Comparison of ENCODE assay signal across 8 cellular contexts in the genomic region with DNA sequence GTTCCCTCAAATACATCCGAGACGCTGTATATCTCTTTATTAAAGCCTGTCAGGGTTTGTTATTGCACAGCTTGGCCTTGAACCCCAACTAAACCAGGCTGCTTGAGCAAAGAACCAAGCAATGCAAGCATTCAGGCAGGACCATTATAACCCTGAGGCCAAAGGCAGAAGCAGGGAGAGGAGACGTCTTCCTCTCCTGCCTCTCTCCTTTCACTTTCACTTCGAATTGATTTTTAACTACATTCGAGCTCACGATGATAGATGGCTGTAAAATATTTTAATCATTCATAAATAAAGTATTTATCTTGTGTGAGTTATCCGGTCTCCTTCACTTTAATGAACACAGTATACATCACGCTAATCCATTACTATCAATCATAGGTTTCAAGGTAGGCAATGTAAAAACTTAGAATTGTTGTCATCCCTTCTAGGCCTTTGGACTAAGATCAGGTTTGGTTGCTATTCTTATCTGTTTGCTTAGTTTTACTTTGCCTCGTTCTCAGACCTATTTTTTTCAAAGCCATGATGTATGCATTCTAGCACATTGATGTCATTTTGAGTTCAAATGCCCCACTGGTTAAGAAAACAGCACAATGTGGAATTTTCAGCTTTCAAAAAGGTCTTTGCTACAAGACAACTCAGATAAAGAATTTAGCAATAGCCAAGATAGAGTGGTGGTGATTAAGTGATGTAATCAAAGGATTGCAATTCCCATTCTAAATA.
DNase-seq lines count a peak whose midpoint lies in the region; ATAC-seq, FAIRE-seq and TF ChIP-seq lines count a peak whose summit lies in the region.

No MANE protein-coding gene starts in this region.

- H3K27ac ChIP-seq in HepG2 (ENCODE audit: extremely low read length, insufficient read depth, low read length) (no peak overlapping the region), aorta (ENCODE audit: low read depth in 1 of 2, low read length in 2 of 2) (no peak overlapping the region), neural progenitor cell (no peak overlapping the region)

- ATAC-seq in HG02973 (IDR thresholded peaks at IDR 0.05; ENCODE audit: unreplicated experiment), result peak; percentile 46
- no peak for ATAC-seq in HepG2
- ATAC-seq in aorta (ENCODE audit: low FRiP score), result no peak
- no peak for ATAC-seq in esophagus mucosa

- H3F3A ChIP-seq in neural progenitor cell (ENCODE audit: low read depth), result no peaks in the 10 kb centered on the region

- POLR2A ChIA-PET in HepG2 (lab: Yijun Ruan, JAX), result no interaction called here

- H3K36me3 ChIP-seq in GM06990 (ENCODE audit: control insufficient read depth, insufficient read depth, low read length) (no peaks in the 10 kb centered on the region), HepG2 (replicated peaks in 1 of 2; ENCODE audit: control insufficient read depth in 1 of 2, insufficient read depth in 2 of 2, low read length in 2 of 2) (no peaks in the 10 kb centered on the region), aorta (ENCODE audit: control insufficient read depth in 1 of 2, insufficient read depth in 2 of 2, low read length in 1 of 2) (no peaks in the 10 kb centered on the region), neural progenitor cell (no peaks in the 10 kb centered on the region)

- no peaks in the 10 kb centered on the region for H3K27me3 Mint-ChIP-seq in activated T-helper 2 cell treated with anti-CD3 and anti-CD28 coated beads, Interferon-gamma antibody, Interleukin-2, Interleukin-4, amounts not matched to agents 10 μg/mL and 5 μg/mL and 100 μg/mL, durations not matched to agents 14 hours and 24 hours and 36 hours (ENCODE audit: low read depth)
- peaks cover 3% of the 10 kb centered on the region for H3K27me3 Mint-ChIP-seq in neural progenitor cell (ENCODE audit: insufficient read depth, low read depth)

- H3K9ac ChIP-seq in HepG2 (ENCODE audit: insufficient read depth, low read depth, low read length), result no peak overlapping the region
- no peak overlapping the region for H3K9ac ChIP-seq in neural progenitor cell

- no peak for FAIRE-seq in HepG2 (lab: Jason Lieb, UNC)

- CTCF ChIA-PET in HepG2 (lab: Yijun Ruan, JAX; ENCODE audit: low intra/inter-chr PET ratio, low total read pairs), result no interaction called here

- no peaks in the 10 kb centered on the region for H3K79me2 ChIP-seq in HepG2 (ENCODE audit: insufficient read depth, low read length)
- H3K79me2 ChIP-seq in neural progenitor cell (ENCODE audit: low read depth), result no peaks in the 10 kb centered on the region

- H2AFZ ChIP-seq in HepG2 (ENCODE audit: low read length), result peak overlapping the region; percentile 16
- no peak overlapping the region for H2AFZ ChIP-seq in neural progenitor cell (replicated peaks)

- H3K4me3 ChIP-seq in GM06990 (replicated peaks; ENCODE audit: low read depth, low read length) (peak overlapping the region; percentile 59), HepG2 (replicated peaks in 1 of 3; ENCODE audit: insufficient read depth in 1 of 3, low read depth in 2 of 3, low read length in 3 of 3) (peak overlapping the region in 2 of 3 experiments; percentile 12 to 43; a peak in 2 of 6 replicates), aorta (ENCODE audit: low read length in 2 of 2) (peak overlapping the region; percentile 4 to 13), neural progenitor cell (no peak overlapping the region)

- peak overlapping the region; percentile 85 for H3K4me3 Mint-ChIP-seq in activated T-helper 2 cell treated with anti-CD3 and anti-CD28 coated beads, Interferon-gamma antibody, Interleukin-2, Interleukin-4, amounts not matched to agents 10 μg/mL and 5 μg/mL and 100 μg/mL, durations not matched to agents 14 hours and 24 hours and 36 hours (ENCODE audit: low read depth)
- H3K4me3 Mint-ChIP-seq in neural progenitor cell, result no peak overlapping the region

- peaks cover 53% of the 10 kb centered on the region for H3K4me1 Mint-ChIP-seq in activated T-helper 2 cell treated with anti-CD3 and anti-CD28 coated beads, Interferon-gamma antibody, Interleukin-2, Interleukin-4, amounts not matched to agents 10 μg/mL and 5 μg/mL and 100 μg/mL, durations not matched to agents 14 hours and 24 hours and 36 hours (ENCODE audit: low read depth)
- no peaks in the 10 kb centered on the region for H3K4me1 Mint-ChIP-seq in neural progenitor cell

- TF ChIP-seq RAD21 in HepG2 (CRISPR knock-in tag; IDR thresholded peaks at IDR 0.05), result no peak

- WGBS in HepG2 (ENCODE audit: low lambda C conversion rate), result 18% methylated on average over 9 of the region's 9 CpGs
- WGBS in aorta, 2 donors, result 22 to 33% methylated on average over 9 of the region's 9 CpGs

- no peaks in the 10 kb centered on the region for H3K9me3 ChIP-seq in HepG2 (ENCODE audit: low read length)
- no peaks in the 10 kb centered on the region for H3K9me3 ChIP-seq in aorta (ENCODE audit: control insufficient read depth, low read length)
- H3K9me3 ChIP-seq in neural progenitor cell (ENCODE audit: low read depth), result no peaks in the 10 kb centered on the region

- no peaks in the 10 kb centered on the region for H3K27me3 ChIP-seq in GM06990 (replicated peaks; ENCODE audit: control insufficient read depth, insufficient read depth, low read length)
- no peaks in the 10 kb centered on the region for H3K27me3 ChIP-seq in HepG2 (ENCODE audit: control insufficient read depth in 1 of 2, insufficient read depth in 2 of 2, low read length in 2 of 2)
- no peaks in the 10 kb centered on the region for H3K27me3 ChIP-seq in aorta (ENCODE audit: control insufficient read depth in 1 of 2, insufficient read depth in 2 of 2, low read length in 1 of 2)
- no peaks in the 10 kb centered on the region for H3K27me3 ChIP-seq in neural progenitor cell

- no peak for TF ChIP-seq CTCF in GM06990 (IDR thresholded peaks at IDR 0.05; ENCODE audit: insufficient read depth, low read length, poor library complexity, severe bottlenecking)
- no peak for TF ChIP-seq CTCF in HepG2 (CRISPR knock-in tag; IDR thresholded peaks at IDR 0.05)
- TF ChIP-seq CTCF in neural progenitor cell (IDR thresholded peaks at IDR 0.05), result no peak

- DNase-seq in GM06990 (ENCODE audit: extremely low read depth, insufficient read length), result no peak
- peak; percentile 20 for DNase-seq in activated T-helper 2 cell treated with anti-CD3 and anti-CD28 coated beads, Interferon-gamma antibody, Interleukin-2, Interleukin-4, amounts not matched to agents 10 μg/mL and 5 μg/mL and 100 μg/mL, durations not matched to agents 14 hours and 24 hours and 36 hours (ENCODE audit: low spot score)
- DNase-seq in HepG2 (ENCODE audit: low spot score), result no peak
- no peak for DNase-seq in aorta
- DNase-seq in NCI-H345 treated with DMSO at 0.1 percent for 48 hours (lab: John Stamatoyannopoulos, UW; ENCODE audit: unreplicated experiment), result no peak
- no peak for DNase-seq in neural progenitor cell (ENCODE audit: low spot score)

- H4K20me1 ChIP-seq in HepG2 (ENCODE audit: insufficient read depth, low read length) (no peaks in the 10 kb centered on the region), neural progenitor cell (ENCODE audit: low read depth) (no peaks in the 10 kb centered on the region)

- BruUV-seq in HepG2 (replicated peaks; lab: Mats Ljungman, UMichigan), result no TSS peak

- intact Hi-C loops in activated T-helper 2 cell treated with anti-CD3 and anti-CD28 coated beads, Interferon-gamma antibody, Interleukin-2, Interleukin-4, amounts not matched to agents 10 μg/mL and 5 μg/mL and 100 μg/mL, durations not matched to agents 14 hours and 24 hours and 36 hours (cut with micrococcal nuclease), result loop anchor here (5.0 to 10.0 kb wide), 5 partner anchors 102 to 545 kb away; partner anchors contain the start of gene RUNX1
- intact Hi-C loops in HepG2 (cut with micrococcal nuclease; ENCODE audit: unreplicated experiment), result no loop called here
- intact Hi-C loops in aorta (cut with DNase I), result no loop called here

- H3K36me3 Mint-ChIP-seq in activated T-helper 2 cell treated with anti-CD3 and anti-CD28 coated beads, Interferon-gamma antibody, Interleukin-2, Interleukin-4, amounts not matched to agents 10 μg/mL and 5 μg/mL and 100 μg/mL, durations not matched to agents 14 hours and 24 hours and 36 hours (ENCODE audit: low read depth), result peaks cover 3% of the 10 kb centered on the region
- no peaks in the 10 kb centered on the region for H3K36me3 Mint-ChIP-seq in neural progenitor cell

- in situ Hi-C loops in HepG2 (cut with HindIII; ENCODE audit: extremely low pct_ligation_motif_present, low pct_unique_long_range_greater_than_20kb), result no loop called here

- TF ChIP-seq POLR2A in HepG2 (IDR thresholded peaks at IDR 0.05; ENCODE audit: insufficient read depth in 1 of 2, low read depth in 2 of 2, low read length in 2 of 2), result no peak

- peak overlapping the region; percentile 95 for H3K27ac Mint-ChIP-seq in activated T-helper 2 cell treated with anti-CD3 and anti-CD28 coated beads, Interferon-gamma antibody, Interleukin-2, Interleukin-4, amounts not matched to agents 10 μg/mL and 5 μg/mL and 100 μg/mL, durations not matched to agents 14 hours and 24 hours and 36 hours
- no peak overlapping the region for H3K27ac Mint-ChIP-seq in neural progenitor cell

- H3K9me3 Mint-ChIP-seq in activated T-helper 2 cell treated with anti-CD3 and anti-CD28 coated beads, Interferon-gamma antibody, Interleukin-2, Interleukin-4, amounts not matched to agents 10 μg/mL and 5 μg/mL and 100 μg/mL, durations not matched to agents 14 hours and 24 hours and 36 hours, result peaks cover 8% of the 10 kb centered on the region
- H3K9me3 Mint-ChIP-seq in neural progenitor cell, result no peaks in the 10 kb centered on the region

- TF ChIP-seq EP300 in HepG2 (IDR thresholded peaks at IDR 0.05; ENCODE audit: low read depth in 2 of 2, low read length in 2 of 2) (no peak), HepG2 (CRISPR knock-in tag; IDR thresholded peaks at IDR 0.05; ENCODE audit: borderline replicate concordance) (no peak)

- H3K4me2 ChIP-seq in HepG2 (ENCODE audit: low read depth, low read length), result peak overlapping the region; percentile 52
- no peak overlapping the region for H3K4me2 ChIP-seq in neural progenitor cell

- peaks cover 21% of the 10 kb centered on the region for H3K4me1 ChIP-seq in HepG2 (ENCODE audit: insufficient read depth, low read length)
- H3K4me1 ChIP-seq in aorta (ENCODE audit: control insufficient read depth in 1 of 2, insufficient read depth in 2 of 2, low read length in 2 of 2), result no peaks in the 10 kb centered on the region
- no peaks in the 10 kb centered on the region for H3K4me1 ChIP-seq in neural progenitor cell
